Comparison of ENCODE assay signal across 1 cellular context in genomic region chr3:42714151-42714852, GRCh38.
TF ChIP-seq lines count a peak whose summit lies in the region.

No MANE protein-coding gene starts in this region.

TF ChIP-seq in HepG2, 621 proteins besides CTCF, POLR2A, EP300 and RAD21:
- peak; percentile 92; the same call in 1 of the 2 replicates for TF ChIP-seq PRDM4 (CRISPR knock-in tag; IDR thresholded peaks at IDR 0.05; ENCODE audit: borderline replicate concordance)
- no peak for TF ChIP-seq KMT2B (CRISPR knock-in tag; IDR thresholded peaks at IDR 0.05)
